In genomic region chr9:94375192-94375591, GRCh38 we compare ENCODE assay signal across 10 cellular contexts. TPM values are rescaled to one million over a fixed set of nuclear protein-coding genes. Genes with fewer than 3 reads are reported as not detected.
DNase-seq lines count a peak whose midpoint lies in the region; ATAC-seq, FAIRE-seq and TF ChIP-seq lines count a peak whose summit lies in the region.
"Not testable (repeated sequence)": the region's sequence is repeated elsewhere in the genome, so short reads cannot be mapped to it uniquely, and the experiment has no call there.
"Had no signal": no experiment of that assay in that cellular context is flagged by ENCODE, and none has a peak within 500 bp of the region (broad histone marks: within the 10 kb centered on the region; RNA-seq: fewer than 3 reads in every experiment).

No MANE protein-coding gene starts in this region.

- H3K27ac ChIP-seq in A549 = peak overlapping the region; percentile 81 to 91
- H3K27ac ChIP-seq in iPS DF 6.9 (ENCODE audit: low read length) = not testable (repeated sequence)
- H3K27ac ChIP-seq in psoas muscle = peak overlapping the region; percentile 87

- CTCF ChIA-PET in A549 (lab: Yijun Ruan, JAX) = not testable (repeated sequence)

- H3K36me3 Mint-ChIP-seq in HFFc6 (ENCODE audit: low read depth); IgD-negative memory B cell; T-helper 2 cell treated with Interferon-gamma antibody and Interleukin-4, amounts not matched to agents 5 μg/mL and 100 μg/mL, for 36 hours (ENCODE audit: low read depth): not testable (repeated sequence)

- TF ChIP-seq POLR2A in A549 (IDR thresholded peaks at IDR 0.05; ENCODE audit: low read length) = not testable (repeated sequence)

- not testable (repeated sequence) for FAIRE-seq in A549 (lab: Jason Lieb, UNC); bronchial epithelial cell (lab: Jason Lieb, UNC)

- not testable (repeated sequence) for TF ChIP-seq RAD21 in A549 (conservative IDR thresholded peaks at IDR 0.05 in 1 of 2, IDR thresholded peaks at IDR 0.05 in 1 of 2)

- H3K36me3 ChIP-seq in bronchial epithelial cell (ENCODE audit: control insufficient read depth, insufficient read depth, low read length); iPS DF 6.9 (ENCODE audit: control insufficient read depth, insufficient read depth, low read length); psoas muscle (ENCODE audit: insufficient read depth in 1 of 2, low read depth in 1 of 2): not testable (repeated sequence)

- ATAC-seq in A549 = peak; percentile 76 to 82
- ATAC-seq in GM18519 (IDR thresholded peaks at IDR 0.05; ENCODE audit: low FRiP score, unreplicated experiment) = peak; percentile 40
- ATAC-seq in psoas muscle = peak in 2 of 4 donors; percentile 18 to 40

- H3K4me3 ChIP-seq in A549 (peak overlapping the region; percentile 88), bronchial epithelial cell (ENCODE audit: low read depth, low read length) (peak overlapping the region; percentile 46), iPS DF 6.9 (ENCODE audit: low read length) (peak overlapping the region; percentile 96; the same call in 1 of the 2 replicates), psoas muscle (peak overlapping the region; percentile 59)

- H3K9me3 Mint-ChIP-seq in HFFc6; IgD-negative memory B cell; T-helper 2 cell treated with Interferon-gamma antibody and Interleukin-4, amounts not matched to agents 5 μg/mL and 100 μg/mL, for 36 hours: not testable (repeated sequence)

- 2% methylated on average over 15 of the region's 18 CpGs for WGBS in A549 (ENCODE audit: missing lambda C conversion rate)
- no CpG with 5 or more reads among the region's 18 CpGs for WGBS in iPS DF 6.9 (ENCODE audit: insufficient coverage, insufficient read length)
- WGBS in psoas muscle, 3 donors = 0 to 1% (median 0%) methylated on average over 9 to 16 of the region's 18 CpGs

- not testable (repeated sequence) for TF ChIP-seq CTCF in A549 (IDR thresholded peaks at IDR 0.05); HFFc6 (IDR thresholded peaks at IDR 0.05); bronchial epithelial cell (IDR thresholded peaks at IDR 0.05; ENCODE audit: insufficient read depth, low read length, severe bottlenecking); psoas muscle (IDR thresholded peaks at IDR 0.05)

- not testable (repeated sequence) for H3K4me1 Mint-ChIP-seq in HFFc6 (ENCODE audit: low read depth); IgD-negative memory B cell; T-helper 2 cell treated with Interferon-gamma antibody and Interleukin-4, amounts not matched to agents 5 μg/mL and 100 μg/mL, for 36 hours (ENCODE audit: low read depth)

- POLR2A ChIA-PET in A549 (lab: Yijun Ruan, JAX) = not testable (repeated sequence)

- H3K27me3 ChIP-seq in bronchial epithelial cell (ENCODE audit: control insufficient read depth, insufficient read depth, low read length); iPS DF 6.9 (ENCODE audit: control insufficient read depth, insufficient read depth, low read length); psoas muscle (ENCODE audit: insufficient read depth in 3 of 3, low read length in 2 of 3): not testable (repeated sequence)

- intact Hi-C loops in psoas muscle (cut with DNase I) = not testable (repeated sequence)

- H3K4me3 Mint-ChIP-seq in HFFc6 = peak overlapping the region; percentile 88
- peak overlapping the region; percentile 86 to 95 (median 94) for H3K4me3 Mint-ChIP-seq in IgD-negative memory B cell
- peak overlapping the region; percentile 88 for H3K4me3 Mint-ChIP-seq in T-helper 2 cell treated with Interferon-gamma antibody and Interleukin-4, amounts not matched to agents 5 μg/mL and 100 μg/mL, for 36 hours

- TF ChIP-seq EP300 in A549 (IDR thresholded peaks at IDR 0.05) = not testable (repeated sequence)

- peak overlapping the region; percentile 54 for H3K4me2 ChIP-seq in A549

- peak overlapping the region; percentile 75 for H3K27ac Mint-ChIP-seq in HFFc6
- H3K27ac Mint-ChIP-seq in IgD-negative memory B cell = peak overlapping the region; percentile 74 to 90 (median 86)
- H3K27ac Mint-ChIP-seq in T-helper 2 cell treated with Interferon-gamma antibody and Interleukin-4, amounts not matched to agents 5 μg/mL and 100 μg/mL, for 36 hours = peak overlapping the region; percentile 92

- not testable (repeated sequence) for H3K27me3 Mint-ChIP-seq in HFFc6 (ENCODE audit: insufficient read depth); IgD-negative memory B cell; T-helper 2 cell treated with Interferon-gamma antibody and Interleukin-4, amounts not matched to agents 5 μg/mL and 100 μg/mL, for 36 hours (ENCODE audit: low read depth)

- H3K9me3 ChIP-seq in A549; iPS DF 6.9 (ENCODE audit: control insufficient read depth, insufficient read depth, low read length); psoas muscle: not testable (repeated sequence)

- not testable (repeated sequence) for H3K4me1 ChIP-seq in A549; iPS DF 6.9 (ENCODE audit: control insufficient read depth, insufficient read depth, low read length); psoas muscle

- not testable (repeated sequence) for DNase-seq in A549 (ENCODE audit: low read depth in 1 of 2, low spot score in 1 of 2); iPS DF 6.9 (ENCODE audit: low read depth, low spot score); psoas muscle
- DNase-seq in HFFc6 (peak; percentile 1), bronchial epithelial cell (ENCODE audit: low read depth) (peak; percentile 5)
- peak; percentile 6 for DNase-seq in T-helper 2 cell treated with Interferon-gamma antibody and Interleukin-4, amounts not matched to agents 5 μg/mL and 100 μg/mL, for 36 hours (ENCODE audit: low spot score)

RNA-seq across cellular contexts. Expression of gene NUTM2F, which starts 46.7 kb away (rescaled TPM):
- polyA plus RNA-seq in A549 (2011; rRNA removed) (not detected in 2 replicates), A549 (2017; fragmentation: RNase III; extraction: RNeasy Plus Mini Kit Qiagen cat#74134 plus additional on column Dnase treatment) (not detected in 3 replicates), IgD-negative memory B cell (not detected), psoas muscle (under 1 TPM in 1 of 3 donors, not detected in 2; 0.03 TPM)
- polyA plus RNA-seq in A549 (2012; cell fraction: cytosol; rRNA removed) = not detected in 2 replicates
- polyA plus RNA-seq in A549 (2012; cell fraction: nucleus; rRNA removed) = not detected in 2 replicates
- polyA minus RNA-seq in A549 (2011; rRNA and poly(A)+ RNA removed) = not detected in 2 replicates
- total RNA-seq in HFFc6 (2021; fragmentation: NEBNext Ultra II Directional; extraction: Animal tissue kit (Norgen Biotek cat#: 25700)) = not detected
- total RNA-seq in bronchial epithelial cell (not detected in 2 replicates), psoas muscle (not detected)
- total RNA-seq: A172, NCI-H460 had no signal

Comparison
In these comparisons a context has a peak if more than half of its experiments do, and no peak if none do; other contexts are left out.
1. H3K4me3 ChIP-seq: peak in every context shown above with its lines; median percentile 96 in iPS DF 6.9; 88 in A549; 59 in psoas muscle; 46 in bronchial epithelial cell.